8 cellular contexts compared by ENCODE assay signal in the genomic region with DNA sequence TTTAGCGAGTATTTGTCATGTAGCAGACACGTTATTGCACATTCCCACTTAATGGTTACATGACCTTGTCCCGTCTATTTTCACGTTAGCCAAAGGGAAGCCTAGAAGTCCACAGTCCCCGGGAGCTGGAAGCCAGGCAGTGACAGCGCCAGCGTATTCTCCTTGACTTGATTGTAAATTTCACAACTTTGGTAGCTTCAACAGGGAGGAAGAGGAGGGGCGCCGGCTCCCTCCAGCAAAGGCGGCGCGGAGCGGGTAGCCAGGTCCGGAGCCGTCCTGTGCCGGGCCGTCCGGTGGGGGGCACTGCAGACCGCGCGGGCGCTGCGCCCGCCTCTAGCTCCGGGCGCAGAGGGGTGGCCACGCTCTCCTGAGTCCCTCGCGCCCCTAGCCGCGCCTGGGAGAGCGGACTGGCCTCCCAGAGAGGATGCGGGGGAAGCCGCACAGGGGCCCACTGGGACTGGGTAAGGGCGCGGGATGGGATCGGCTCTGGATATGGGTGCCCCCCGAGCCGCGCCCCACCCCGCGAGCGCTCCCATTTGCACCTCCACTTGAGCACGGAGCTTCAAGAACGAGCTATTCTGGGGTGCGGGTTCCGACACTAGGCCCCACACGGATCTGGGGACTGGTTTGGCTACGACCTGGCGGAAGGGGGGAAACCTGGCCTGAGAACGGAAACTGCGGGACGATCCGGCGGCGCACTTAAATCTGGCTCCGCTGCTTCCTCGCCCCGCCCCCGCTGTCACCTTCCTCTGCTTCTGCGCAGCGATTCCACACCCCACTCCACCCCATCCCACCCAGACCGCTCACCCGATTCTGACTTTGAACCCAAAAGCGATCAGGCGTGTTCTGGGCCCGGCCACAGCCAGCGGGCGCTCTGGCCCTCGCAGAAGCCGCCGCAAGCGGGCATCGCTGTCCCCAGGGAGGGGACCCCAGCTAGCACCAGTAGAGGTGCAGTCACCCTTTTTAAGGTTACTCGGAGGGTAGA. TPM values are rescaled to one million over a fixed set of nuclear protein-coding genes. Genes with fewer than 3 reads are reported as not detected.
DNase-seq lines count a peak whose midpoint lies in the region; ATAC-seq, FAIRE-seq and TF ChIP-seq lines count a peak whose summit lies in the region.

No MANE protein-coding gene starts in this region.

- H3K9me3 Mint-ChIP-seq in activated T-cell treated with anti-CD3 and anti-CD28 coated beads, Interleukin-2, amount 50 U/mL, for 72 hours, result no peaks in the 10 kb centered on the region

- H3K4me3 ChIP-seq in BLaER1 (peak overlapping the region; percentile 72), neural cell (ENCODE audit: low read length) (peak overlapping the region; percentile 69)

- TF ChIP-seq CTCF in neural cell (IDR thresholded peaks at IDR 0.05; ENCODE audit: poor library complexity, severe bottlenecking), result peak; percentile 74

- H3K9ac ChIP-seq in BLaER1, result peak overlapping the region; percentile 48; the same call in 1 of the 2 replicates
- H3K9ac ChIP-seq in neural cell (ENCODE audit: low read length), result peak overlapping the region; percentile 26

- FAIRE-seq in frontal cortex (lab: Jason Lieb, UNC), result no peak

- H3K27ac ChIP-seq in BLaER1 (no peak overlapping the region), neural cell (ENCODE audit: low read length) (no peak overlapping the region)

- no peak for TF ChIP-seq EP300 in neural cell (conservative IDR thresholded peaks at IDR 0.05; ENCODE audit: poor library complexity, severe bottlenecking)

- no peaks in the 10 kb centered on the region for H3F3A ChIP-seq in neural cell (ENCODE audit: insufficient read depth, low read length, poor library complexity, severe bottlenecking)

- H4K20me1 ChIP-seq in BLaER1 (no peaks in the 10 kb centered on the region), neural cell (ENCODE audit: insufficient read depth) (no peaks in the 10 kb centered on the region)

- peak overlapping the region; percentile 51 to 65 for H3K4me3 Mint-ChIP-seq in activated T-cell treated with anti-CD3 and anti-CD28 coated beads, Interleukin-2, amount 50 U/mL, for 72 hours

- H3K4me1 Mint-ChIP-seq in activated T-cell treated with anti-CD3 and anti-CD28 coated beads, Interleukin-2, amount 50 U/mL, for 72 hours (ENCODE audit: low read depth), result peaks cover 5% of the 10 kb centered on the region

- no peaks in the 10 kb centered on the region for H3K79me2 ChIP-seq in neural cell (replicated peaks; ENCODE audit: insufficient read depth, low read length)

- H3K27me3 ChIP-seq in BLaER1 (peaks cover 35% of the 10 kb centered on the region), neural cell (ENCODE audit: insufficient read depth, low read depth, low read length) (peaks cover 28% of the 10 kb centered on the region)

- H3K4me1 ChIP-seq in BLaER1, result peaks cover 16% of the 10 kb centered on the region

- no peak overlapping the region for H3K27ac Mint-ChIP-seq in activated T-cell treated with anti-CD3 and anti-CD28 coated beads, Interleukin-2, amount 50 U/mL, for 72 hours

- peaks cover 42% of the 10 kb centered on the region for H3K27me3 Mint-ChIP-seq in activated T-cell treated with anti-CD3 and anti-CD28 coated beads, Interleukin-2, amount 50 U/mL, for 72 hours (ENCODE audit: low read depth)

- peak; percentile 39 to 58 for DNase-seq in activated T-cell treated with anti-CD3 and anti-CD28 coated beads, Interleukin-2, amount 50 U/mL, for 72 hours
- DNase-seq in frontal cortex (ENCODE audit: low spot score in 2 of 2) (peak; percentile 66 to 80), inferior parietal cortex (ENCODE audit: extremely low spot score) (no peak)

- H3K9me2 ChIP-seq in neural cell (ENCODE audit: insufficient read depth, low read length), result no peaks in the 10 kb centered on the region

- no peaks in the 10 kb centered on the region for H3K36me3 Mint-ChIP-seq in activated T-cell treated with anti-CD3 and anti-CD28 coated beads, Interleukin-2, amount 50 U/mL, for 72 hours (ENCODE audit: insufficient read depth in 2 of 2)

- peak overlapping the region; percentile 51 for H2AFZ ChIP-seq in neural cell (ENCODE audit: low read depth, low read length)

- no peaks in the 10 kb centered on the region for H3K9me3 ChIP-seq in BLaER1
- no peaks in the 10 kb centered on the region for H3K9me3 ChIP-seq in neural cell (ENCODE audit: low read length)

- TF ChIP-seq RAD21 in neural cell (conservative IDR thresholded peaks at IDR 0.05), result peak; percentile 77

- peak overlapping the region; percentile 98 for H3K4me2 ChIP-seq in BLaER1
- H3K4me2 ChIP-seq in neural cell (ENCODE audit: low read length), result peak overlapping the region; percentile 62

- no peaks in the 10 kb centered on the region for H3K36me3 ChIP-seq in BLaER1
- no peaks in the 10 kb centered on the region for H3K36me3 ChIP-seq in neural cell (ENCODE audit: insufficient read depth, low read length)

- ATAC-seq in GM19328 (IDR thresholded peaks at IDR 0.05; ENCODE audit: unreplicated experiment) (peak; percentile 71), HG03565 (IDR thresholded peaks at IDR 0.05; ENCODE audit: unreplicated experiment) (peak; percentile 83), GM18858 (IDR thresholded peaks at IDR 0.05; ENCODE audit: unreplicated experiment) (no peak)
- ATAC-seq in activated T-cell treated with anti-CD3 and anti-CD28 coated beads, Interleukin-2, amount 50 U/mL, for 72 hours (replicated peaks in 1 of 2), result peak; percentile 88 to 95

TF ChIP-seq in neural cell, 6 proteins besides CTCF, POLR2A, EP300 and RAD21:
- peak; percentile 17 for TF ChIP-seq MXI1 (conservative IDR thresholded peaks at IDR 0.05; ENCODE audit: poor library complexity, severe bottlenecking)
- TF ChIP-seq, protein P1, sequence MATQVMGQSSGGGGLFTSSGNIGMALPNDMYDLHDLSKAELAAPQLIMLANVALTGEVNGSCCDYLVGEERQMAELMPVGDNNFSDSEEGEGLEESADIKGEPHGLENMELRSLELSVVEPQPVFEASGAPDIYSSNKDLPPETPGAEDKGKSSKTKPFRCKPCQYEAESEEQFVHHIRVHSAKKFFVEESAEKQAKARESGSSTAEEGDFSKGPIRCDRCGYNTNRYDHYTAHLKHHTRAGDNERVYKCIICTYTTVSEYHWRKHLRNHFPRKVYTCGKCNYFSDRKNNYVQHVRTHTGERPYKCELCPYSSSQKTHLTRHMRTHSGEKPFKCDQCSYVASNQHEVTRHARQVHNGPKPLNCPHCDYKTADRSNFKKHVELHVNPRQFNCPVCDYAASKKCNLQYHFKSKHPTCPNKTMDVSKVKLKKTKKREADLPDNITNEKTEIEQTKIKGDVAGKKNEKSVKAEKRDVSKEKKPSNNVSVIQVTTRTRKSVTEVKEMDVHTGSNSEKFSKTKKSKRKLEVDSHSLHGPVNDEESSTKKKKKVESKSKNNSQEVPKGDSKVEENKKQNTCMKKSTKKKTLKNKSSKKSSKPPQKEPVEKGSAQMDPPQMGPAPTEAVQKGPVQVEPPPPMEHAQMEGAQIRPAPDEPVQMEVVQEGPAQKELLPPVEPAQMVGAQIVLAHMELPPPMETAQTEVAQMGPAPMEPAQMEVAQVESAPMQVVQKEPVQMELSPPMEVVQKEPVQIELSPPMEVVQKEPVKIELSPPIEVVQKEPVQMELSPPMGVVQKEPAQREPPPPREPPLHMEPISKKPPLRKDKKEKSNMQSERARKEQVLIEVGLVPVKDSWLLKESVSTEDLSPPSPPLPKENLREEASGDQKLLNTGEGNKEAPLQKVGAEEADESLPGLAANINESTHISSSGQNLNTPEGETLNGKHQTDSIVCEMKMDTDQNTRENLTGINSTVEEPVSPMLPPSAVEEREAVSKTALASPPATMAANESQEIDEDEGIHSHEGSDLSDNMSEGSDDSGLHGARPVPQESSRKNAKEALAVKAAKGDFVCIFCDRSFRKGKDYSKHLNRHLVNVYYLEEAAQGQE (IDR thresholded peaks at IDR 0.05; ENCODE audit: borderline replicate concordance), result no peak
- peak; percentile 67 for TF ChIP-seq SMC3 (conservative IDR thresholded peaks at IDR 0.05; ENCODE audit: poor library complexity)
TF ChIP-seq in neural cell: peak in this region for 2.

RNA-seq across cellular contexts. Expression of a gene that starts 23.8 kb away (rescaled TPM):
- total RNA-seq in activated T-cell treated with anti-CD3 and anti-CD28 coated beads, Interleukin-2, amount 50 U/mL, for 72 hours, result 1 to 10 TPM; 1.7 to 3.5 TPM
- 2.0 TPM for total RNA-seq in frontal cortex
- 0.92 and 1.4 TPM in 2 replicates for polyA plus RNA-seq in neural cell
- polyA minus RNA-seq in neural cell, result 0.93 and 1.2 TPM in 2 replicates
